In the genomic region with DNA sequence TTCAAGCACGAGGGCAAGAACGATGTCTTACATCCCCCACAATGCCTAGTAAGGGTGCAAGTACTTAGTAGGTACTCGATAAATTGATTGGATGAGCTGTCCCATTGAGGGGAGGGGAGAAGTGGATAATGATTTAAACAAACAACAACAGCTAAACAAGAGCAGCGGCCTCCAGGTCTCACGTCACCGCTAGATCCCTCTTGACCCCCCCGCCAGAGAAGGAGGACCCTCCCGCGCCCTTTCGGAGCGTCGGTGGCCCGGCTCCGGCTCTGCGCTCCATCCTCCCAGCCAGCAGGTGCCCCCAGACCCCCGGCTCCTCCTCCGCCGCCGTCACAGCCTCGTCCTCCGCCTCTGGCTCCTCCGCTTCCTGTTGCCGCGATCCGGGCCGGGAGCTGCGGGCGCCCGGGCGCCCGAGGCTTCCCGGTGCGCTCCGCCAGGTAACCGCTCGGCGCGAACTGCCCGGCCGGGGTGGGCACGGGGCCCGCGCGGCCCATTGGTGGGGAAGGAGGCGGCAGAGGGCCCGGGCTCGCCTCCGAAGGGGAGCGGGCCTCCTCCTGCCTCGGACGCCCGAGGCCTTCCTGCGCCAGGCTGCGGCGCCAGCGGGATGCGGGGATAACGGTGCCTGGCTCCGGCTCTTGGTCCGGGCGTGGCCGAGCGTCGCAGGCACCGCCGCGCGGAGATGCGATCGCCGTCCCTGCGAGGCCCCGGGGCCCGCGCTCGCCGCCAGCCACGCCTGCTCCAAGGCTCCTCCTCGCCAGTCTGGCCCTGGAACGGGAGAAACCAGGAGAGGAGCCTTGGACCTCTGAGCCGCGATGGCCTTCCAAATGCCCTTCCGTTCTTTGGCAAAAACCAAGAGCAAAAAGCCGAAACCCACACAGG, we compare ENCODE assay signal across 8 cellular contexts. TPM values are rescaled to one million over a fixed set of nuclear protein-coding genes. Genes with fewer than 3 reads are reported as not detected.
DNase-seq lines count a peak whose midpoint lies in the region; ATAC-seq and TF ChIP-seq lines count a peak whose summit lies in the region.

TLCD5 (plus strand) TSS at position 368 of the 879 bp plus-strand sequence. CDS start 2,143 bp downstream, outside the sequence.

- H3K27ac ChIP-seq in RWPE2 (ENCODE audit: poor library complexity, severe bottlenecking) = peak within 1 kb of the TSS; percentile 49
- H3K27ac ChIP-seq in hepatocyte = peak within 1 kb of the TSS; percentile 88

- peak within 1 kb of the TSS; percentile 69 for H2AFZ ChIP-seq in hepatocyte

- no peak for DNase-seq in GM12864 (ENCODE audit: low read depth)
- peak; percentile 63 for DNase-seq in HK-2 (ENCODE audit: unreplicated experiment)
- DNase-seq in RWPE2 (ENCODE audit: low spot score) = no peak
- DNase-seq in astrocyte of the cerebellum (ENCODE audit: low read depth) = no peak
- peak; percentile 88 for DNase-seq in hepatocyte (ENCODE audit: low spot score)
- peak; percentile 65 for DNase-seq in putamen (ENCODE audit: low spot score)

- H3K27me3 ChIP-seq in RWPE2 (ENCODE audit: insufficient read depth, poor library complexity, severe bottlenecking) (no peaks in the 10 kb centered on the region), hepatocyte (no peaks in the 10 kb centered on the region)

- H3K79me2 ChIP-seq in hepatocyte = peaks cover 2% of the 10 kb centered on the region

- H3K36me3 ChIP-seq in RWPE2 (ENCODE audit: low read depth) (peaks cover 14% of the 10 kb centered on the region), hepatocyte (replicated peaks; ENCODE audit: insufficient read depth, low read depth) (no peaks in the 10 kb centered on the region)

- peak; percentile 87 for ATAC-seq in RWPE2 (ENCODE audit: low read depth)
- ATAC-seq in HG03045 (IDR thresholded peaks at IDR 0.05; ENCODE audit: unreplicated experiment) = no peak
- no peak for ATAC-seq in HG02763 (IDR thresholded peaks at IDR 0.05; ENCODE audit: unreplicated experiment)

- no peaks in the 10 kb centered on the region for H3K9me3 ChIP-seq in RWPE2 (ENCODE audit: severe bottlenecking)
- no peaks in the 10 kb centered on the region for H3K9me3 ChIP-seq in hepatocyte (ENCODE audit: low read depth)

- 2% methylated on average over 48 of the region's 84 CpGs for WGBS in hepatocyte (ENCODE audit: low lambda C conversion rate, missing lambda C conversion rate)

- H3K4me1 ChIP-seq in RWPE2 (ENCODE audit: insufficient read depth, poor library complexity, severe bottlenecking) (peaks cover 18% of the 10 kb centered on the region), hepatocyte (ENCODE audit: insufficient read depth) (peaks cover 20% of the 10 kb centered on the region)

- peak within 1 kb of the TSS; percentile 53 for H3K4me3 ChIP-seq in GM12864 (ENCODE audit: low read depth, low read length)
- H3K4me3 ChIP-seq in RWPE2 (ENCODE audit: severe bottlenecking) = peak within 1 kb of the TSS; percentile 83
- H3K4me3 ChIP-seq in astrocyte of the cerebellum (ENCODE audit: low read depth, low read length) = peak within 1 kb of the TSS; percentile 54
- peak within 1 kb of the TSS; percentile 76 for H3K4me3 ChIP-seq in hepatocyte

- H4K20me1 ChIP-seq in hepatocyte (ENCODE audit: insufficient read depth, poor library complexity, severe bottlenecking) = no peaks in the 10 kb centered on the region

- TF ChIP-seq CTCF in GM12864 (IDR thresholded peaks at IDR 0.05; ENCODE audit: low read depth, low read length, missing control alignments) = no peak
- TF ChIP-seq CTCF in RWPE2 (IDR thresholded peaks at IDR 0.05; ENCODE audit: poor library complexity, severe bottlenecking) = peak; percentile 56
- no peak for TF ChIP-seq CTCF in astrocyte of the cerebellum (IDR thresholded peaks at IDR 0.05; ENCODE audit: low read depth, low read length, missing control alignments)
- TF ChIP-seq CTCF in hepatocyte (IDR thresholded peaks at IDR 0.05; ENCODE audit: poor library complexity) = peak; percentile 32

- H3K9me2 ChIP-seq in hepatocyte (replicated peaks; ENCODE audit: insufficient read depth) = no peaks in the 10 kb centered on the region

- peak within 1 kb of the TSS; percentile 82 for H3K4me2 ChIP-seq in hepatocyte

- in situ Hi-C loops in astrocyte of the cerebellum (cut with HindIII; ENCODE audit: low sequenced_read_pairs) = no loop called here

RNA-seq across cellular contexts. Expression of gene TLCD5, which starts in this region (rescaled TPM):
- 9.0 and 10.7 TPM in 2 replicates for total RNA-seq in hepatocyte
- polyA plus RNA-seq in hepatocyte = 8.7 and 10.3 TPM in 2 replicates

Comparison
In these comparisons a context has a peak if more than half of its experiments do, and no peak if none do; other contexts are left out.
1. DNase-seq: peak in HK-2 (single experiment), hepatocyte (single experiment) and putamen (single experiment); none in GM12864 (single experiment), RWPE2 (single experiment) and astrocyte of the cerebellum (single experiment).
2. CTCF ChIP-seq: peak in RWPE2 (single experiment) and hepatocyte (single experiment); none in GM12864 (single experiment) and astrocyte of the cerebellum (single experiment).
3. Peak in every context shown above with its lines, with median percentiles within 50 percentile points of each other: H3K4me3 ChIP-seq.